In the genomic region with DNA sequence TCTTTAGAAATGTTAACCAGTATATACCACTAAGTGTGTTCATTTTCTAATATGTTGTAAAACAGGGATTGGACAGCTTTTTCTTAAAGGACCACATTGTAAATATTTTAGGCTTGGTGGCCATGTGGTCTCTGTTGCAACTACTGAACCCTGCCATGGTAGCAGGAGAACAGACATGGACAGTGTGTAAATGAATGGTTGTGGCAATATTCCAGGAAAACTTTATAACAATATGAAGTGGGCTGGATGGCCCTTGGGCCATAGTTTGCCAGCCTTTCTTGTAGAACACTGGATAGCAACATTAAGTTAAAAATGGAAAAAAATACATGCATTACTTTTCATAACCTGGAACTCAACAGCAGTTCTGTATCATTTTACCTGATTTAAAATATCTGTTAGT, we compare ENCODE assay signal across 18 cellular contexts.
DNase-seq lines count a peak whose midpoint lies in the region; ATAC-seq and TF ChIP-seq lines count a peak whose summit lies in the region.
"Had no signal": no experiment of that assay in that cellular context is flagged by ENCODE, and none has a peak within 500 bp of the region (broad histone marks: within the 10 kb centered on the region; RNA-seq: fewer than 3 reads in every experiment).

No MANE protein-coding gene starts in this region.

- ATAC-seq in left lung = peak; percentile 25
- ATAC-seq: CD8-positive, alpha-beta T cell had no signal

- intact Hi-C loops in left lung (cut with DNase I) = no loop called here

- H3K4me1 ChIP-seq in adipocyte (ENCODE audit: control insufficient read depth, insufficient read depth, low read length) (peaks cover 47% of the 10 kb centered on the region), left lung (no peaks in the 10 kb centered on the region), subcutaneous abdominal adipose tissue (ENCODE audit: control insufficient read depth in 5 of 5, insufficient read depth in 5 of 5, low read length in 5 of 5) (peaks cover 2 to 31% (median 14%) of the 10 kb centered on the region in 5 donors)
- H3K4me1 ChIP-seq: BLaER1 had no signal

- no peak for TF ChIP-seq CTCF in left lung (IDR thresholded peaks at IDR 0.05)

- no peak overlapping the region for H3K4me3 ChIP-seq in adipocyte (ENCODE audit: low read length)
- H3K4me3 ChIP-seq in left lung = no peak overlapping the region
- no peak overlapping the region for H3K4me3 ChIP-seq in subcutaneous abdominal adipose tissue (ENCODE audit: low read depth in 1 of 5, low read length in 5 of 5)
- H3K4me3 ChIP-seq: BLaER1, GM23248 had no signal

- DNase-seq in DMS 273 (lab: John Stamatoyannopoulos, UW; ENCODE audit: unreplicated experiment) (peak; percentile 23), DMS 273 treated with DMSO at 0.1 percent for 48 hours (lab: John Stamatoyannopoulos, UW) (no peak), adipocyte (ENCODE audit: low read depth) (no peak), left lung (no peak), NCI-H1105 treated with DMSO at 0.1 percent for 48 hours (lab: John Stamatoyannopoulos, UW) (no peak), NCI-H69 (lab: John Stamatoyannopoulos, UW) (no peak), NCI-H446 treated with DMSO at 0.1 percent for 48 hours (lab: John Stamatoyannopoulos, UW) (no peak)
- DNase-seq: CD4-positive, CD25-positive, alpha-beta regulatory T cell; CD8-positive, alpha-beta T cell; DMS153; DND-41; GM23248; H7; HCEC 1CT had no signal

- H3K27me3 ChIP-seq in adipocyte (replicated peaks; ENCODE audit: control insufficient read depth, insufficient read depth, low read length) = no peaks in the 10 kb centered on the region
- no peaks in the 10 kb centered on the region for H3K27me3 ChIP-seq in left lung
- H3K27me3 ChIP-seq in subcutaneous abdominal adipose tissue (ENCODE audit: control insufficient read depth in 5 of 5, insufficient read depth in 4 of 5, low read length in 5 of 5) = no peaks in the 10 kb centered on the region
- H3K27me3 ChIP-seq: BLaER1 had no signal

- no peak overlapping the region for H3K27ac ChIP-seq in left lung
- peak overlapping the region; percentile 40 for H3K27ac ChIP-seq in subcutaneous abdominal adipose tissue (ENCODE audit: low read depth, low read length)
- H3K27ac ChIP-seq: 22Rv1, C4-2B, GM23248 had no signal

- H3K9me3 ChIP-seq in adipocyte (ENCODE audit: control insufficient read depth, low read length) = peaks cover 4% of the 10 kb centered on the region
- H3K9me3 ChIP-seq in left lung = peaks cover 3 to 10% of the 10 kb centered on the region in 2 donors
- H3K9me3 ChIP-seq in subcutaneous abdominal adipose tissue (ENCODE audit: control insufficient read depth in 5 of 5, low read length in 5 of 5) = no peaks in the 10 kb centered on the region

- peaks cover 39% of the 10 kb centered on the region for H3K36me3 ChIP-seq in adipocyte (ENCODE audit: control insufficient read depth, insufficient read depth, low read length, severe bottlenecking)
- peaks cover 0 to 62% of the 10 kb centered on the region in 2 donors for H3K36me3 ChIP-seq in left lung
- peaks cover 2 to 15% (median 6%) of the 10 kb centered on the region in 5 donors for H3K36me3 ChIP-seq in subcutaneous abdominal adipose tissue (ENCODE audit: control insufficient read depth in 5 of 5, insufficient read depth in 5 of 5, low read length in 5 of 5)

- H3K9ac ChIP-seq in adipocyte (ENCODE audit: low read length) = peak overlapping the region; percentile 74
- H3K9ac ChIP-seq in subcutaneous abdominal adipose tissue (ENCODE audit: low read length in 5 of 5) = peak overlapping the region in 1 of 5 donors; percentile 26
- H3K9ac ChIP-seq: BLaER1, GM23248 had no signal
